12 cellular contexts compared by ENCODE assay signal in the genomic region with DNA sequence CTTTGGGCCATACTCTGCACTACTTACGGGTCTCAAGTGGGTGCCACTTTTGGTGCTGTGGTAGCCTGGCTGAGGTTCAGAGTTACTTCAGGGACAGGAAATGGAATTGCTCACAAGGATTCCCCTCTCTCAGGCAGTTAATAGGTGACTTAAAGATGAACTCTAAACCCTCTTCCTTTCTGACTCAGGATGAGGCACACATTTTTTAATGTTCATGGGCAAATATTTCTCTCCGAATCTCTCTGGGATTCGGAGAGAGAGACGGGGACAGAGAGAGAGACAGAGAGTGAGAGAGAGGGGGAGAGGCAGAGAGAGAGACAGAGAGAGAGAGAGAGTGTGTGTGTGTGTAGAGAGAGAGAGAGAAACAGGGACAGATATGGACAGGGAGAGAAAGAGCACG.
DNase-seq lines count a peak whose midpoint lies in the region; ATAC-seq and TF ChIP-seq lines count a peak whose summit lies in the region.
"Had no signal": no experiment of that assay in that cellular context is flagged by ENCODE, and none has a peak within 500 bp of the region (broad histone marks: within the 10 kb centered on the region; RNA-seq: fewer than 3 reads in every experiment).

No MANE protein-coding gene starts in this region.

- peak; percentile 80 for ATAC-seq in activated CD8-positive, alpha-beta T cell treated with anti-CD3 and anti-CD28 coated beads for 36 hours
- ATAC-seq in HG03571 (IDR thresholded peaks at IDR 0.05; ENCODE audit: unreplicated experiment), result no peak
- ATAC-seq in HG02973 (IDR thresholded peaks at IDR 0.05; ENCODE audit: unreplicated experiment), result no peak

- peak overlapping the region; percentile 62 for H3K27ac Mint-ChIP-seq in activated CD8-positive, alpha-beta T cell treated with anti-CD3 and anti-CD28 coated beads for 36 hours

- intact Hi-C loops in activated CD8-positive, alpha-beta T cell treated with anti-CD3 and anti-CD28 coated beads for 36 hours (cut with micrococcal nuclease), result no loop called here

- no peaks in the 10 kb centered on the region for H3K9me3 Mint-ChIP-seq in activated CD8-positive, alpha-beta T cell treated with anti-CD3 and anti-CD28 coated beads for 36 hours

- CTCF ChIA-PET in activated CD8-positive, alpha-beta T cell treated with anti-CD3 and anti-CD28 coated beads for 36 hours (lab: Charles Lee), result no interaction called here

- DNase-seq in EL (peak; percentile 74), HCEC 1CT (peak; percentile 76), kidney glomerular epithelial cell (lab: John Stamatoyannopoulos, UW) (peak; percentile 2), NCI-H1417 treated with DMSO at 0.1 percent for 48 hours (lab: John Stamatoyannopoulos, UW) (no peak)
- DNase-seq in activated CD8-positive, alpha-beta T cell treated with anti-CD3 and anti-CD28 coated beads for 36 hours, result peak; percentile 30
- no peak for DNase-seq in central memory CD4-positive, alpha-beta T cell
- DNase-seq: DMS79, mesendoderm, NCI-H69, upper lobe of left lung had no signal

- H3K4me3 Mint-ChIP-seq in activated CD8-positive, alpha-beta T cell treated with anti-CD3 and anti-CD28 coated beads for 36 hours, result no peak overlapping the region

- peaks cover 20% of the 10 kb centered on the region for H3K4me1 Mint-ChIP-seq in activated CD8-positive, alpha-beta T cell treated with anti-CD3 and anti-CD28 coated beads for 36 hours (ENCODE audit: low read depth)

- H3K36me3 Mint-ChIP-seq in activated CD8-positive, alpha-beta T cell treated with anti-CD3 and anti-CD28 coated beads for 36 hours (ENCODE audit: low read depth), result peaks cover 19% of the 10 kb centered on the region

- H3K27me3 Mint-ChIP-seq in activated CD8-positive, alpha-beta T cell treated with anti-CD3 and anti-CD28 coated beads for 36 hours, result no peaks in the 10 kb centered on the region

- TF ChIP-seq CTCF in activated CD8-positive, alpha-beta T cell treated with anti-CD3 and anti-CD28 coated beads for 36 hours (IDR thresholded peaks at IDR 0.05), result no peak

- POLR2A ChIA-PET in activated CD8-positive, alpha-beta T cell treated with anti-CD3 and anti-CD28 coated beads for 36 hours (lab: Charles Lee), result no interaction called here

Comparison
In these comparisons a context has a peak if more than half of its experiments do, and no peak if none do; other contexts are left out.
1. DNase-seq: peak in EL (single experiment), HCEC 1CT (single experiment), activated CD8-positive, alpha-beta T cell treated with anti-CD3 and anti-CD28 coated beads for 36 hours (single experiment) and kidney glomerular epithelial cell (single experiment); none in central memory CD4-positive, alpha-beta T cell (single experiment) and NCI-H1417 treated with DMSO at 0.1 percent for 48 hours (single experiment).